Comparison of ENCODE assay signal across 1 cellular context in genomic region chr15:75452364-75452967, GRCh38.
TF ChIP-seq lines count a peak whose summit lies in the region.

No MANE protein-coding gene starts in this region.

TF ChIP-seq in HepG2, 621 proteins besides CTCF, POLR2A, EP300 and RAD21 (continued from another document and continues in another):
- TF ChIP-seq, protein P1, sequence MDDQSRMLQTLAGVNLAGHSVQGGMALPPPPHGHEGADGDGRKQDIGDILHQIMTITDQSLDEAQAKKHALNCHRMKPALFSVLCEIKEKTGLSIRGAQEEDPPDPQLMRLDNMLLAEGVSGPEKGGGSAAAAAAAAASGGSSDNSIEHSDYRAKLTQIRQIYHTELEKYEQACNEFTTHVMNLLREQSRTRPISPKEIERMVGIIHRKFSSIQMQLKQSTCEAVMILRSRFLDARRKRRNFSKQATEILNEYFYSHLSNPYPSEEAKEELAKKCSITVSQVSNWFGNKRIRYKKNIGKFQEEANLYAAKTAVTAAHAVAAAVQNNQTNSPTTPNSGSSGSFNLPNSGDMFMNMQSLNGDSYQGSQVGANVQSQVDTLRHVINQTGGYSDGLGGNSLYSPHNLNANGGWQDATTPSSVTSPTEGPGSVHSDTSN (CRISPR knock-in tag; IDR thresholded peaks at IDR 0.05; ENCODE audit: borderline replicate concordance), result no peak
- TF ChIP-seq, protein P2, sequence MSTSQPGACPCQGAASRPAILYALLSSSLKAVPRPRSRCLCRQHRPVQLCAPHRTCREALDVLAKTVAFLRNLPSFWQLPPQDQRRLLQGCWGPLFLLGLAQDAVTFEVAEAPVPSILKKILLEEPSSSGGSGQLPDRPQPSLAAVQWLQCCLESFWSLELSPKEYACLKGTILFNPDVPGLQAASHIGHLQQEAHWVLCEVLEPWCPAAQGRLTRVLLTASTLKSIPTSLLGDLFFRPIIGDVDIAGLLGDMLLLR (CRISPR knock-in tag; IDR thresholded peaks at IDR 0.05), result no peak
- TF ChIP-seq FOXO1 (CRISPR knock-in tag; IDR thresholded peaks at IDR 0.05), result no peak
- TF ChIP-seq ZNF441 (CRISPR knock-in tag; IDR thresholded peaks at IDR 0.05; ENCODE audit: borderline replicate concordance), result no peak
- TF ChIP-seq ZBTB26 (CRISPR knock-in tag; IDR thresholded peaks at IDR 0.05; ENCODE audit: borderline replicate concordance), result no peak
- TF ChIP-seq ZNF24 (IDR thresholded peaks at IDR 0.05), result no peak
- TF ChIP-seq ZSCAN30 (CRISPR knock-in tag; IDR thresholded peaks at IDR 0.05), result no peak
- no peak for TF ChIP-seq SNAPC2 (CRISPR knock-in tag; IDR thresholded peaks at IDR 0.05)
- TF ChIP-seq SRY (CRISPR knock-in tag; IDR thresholded peaks at IDR 0.05), result no peak
- no peak for TF ChIP-seq ZNF362 (CRISPR knock-in tag; IDR thresholded peaks at IDR 0.05; ENCODE audit: borderline replicate concordance)
- TF ChIP-seq HOXA5 (CRISPR knock-in tag; IDR thresholded peaks at IDR 0.05), result no peak
- no peak for TF ChIP-seq ZNF850 (CRISPR knock-in tag; conservative IDR thresholded peaks at IDR 0.05)
- TF ChIP-seq ZNF484 (CRISPR knock-in tag; IDR thresholded peaks at IDR 0.05; ENCODE audit: borderline replicate concordance, low read depth), result no peak
- TF ChIP-seq ZNF18 (CRISPR knock-in tag; IDR thresholded peaks at IDR 0.05; ENCODE audit: insufficient replicate concordance), result no peak
- TF ChIP-seq ATF7-NPFF (CRISPR knock-in tag; IDR thresholded peaks at IDR 0.05; ENCODE audit: low read depth), result no peak
- TF ChIP-seq ZNF230 (CRISPR knock-in tag; IDR thresholded peaks at IDR 0.05), result no peak
- no peak; the same call in 1 of the 2 replicates for TF ChIP-seq ERF (CRISPR knock-in tag; IDR thresholded peaks at IDR 0.05)
- no peak for TF ChIP-seq ZNF431 (CRISPR knock-in tag; IDR thresholded peaks at IDR 0.05; ENCODE audit: borderline replicate concordance, low read depth)
- TF ChIP-seq, protein P3, sequence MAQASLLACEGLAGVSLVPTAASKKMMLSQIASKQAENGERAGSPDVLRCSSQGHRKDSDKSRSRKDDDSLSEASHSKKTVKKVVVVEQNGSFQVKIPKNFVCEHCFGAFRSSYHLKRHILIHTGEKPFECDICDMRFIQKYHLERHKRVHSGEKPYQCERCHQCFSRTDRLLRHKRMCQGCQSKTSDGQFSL (CRISPR knock-in tag; IDR thresholded peaks at IDR 0.05), result no peak
- TF ChIP-seq ZNF282 (IDR thresholded peaks at IDR 0.05; ENCODE audit: partially characterized antibody), result no peak
- TF ChIP-seq HNF4G (IDR thresholded peaks at IDR 0.05; ENCODE audit: borderline replicate concordance, low read depth, low read length), result no peak
- no peak for TF ChIP-seq HNF4G (CRISPR knock-in tag; IDR thresholded peaks at IDR 0.05; ENCODE audit: borderline replicate concordance, low read depth)
- TF ChIP-seq ETV5 (CRISPR knock-in tag; IDR thresholded peaks at IDR 0.05; ENCODE audit: borderline replicate concordance), result peak; percentile 20
- TF ChIP-seq TEF (CRISPR knock-in tag; IDR thresholded peaks at IDR 0.05), result no peak
- TF ChIP-seq ZSCAN25 (CRISPR knock-in tag; IDR thresholded peaks at IDR 0.05), result peak; percentile 61
- 0 out of 2 replicates have a peak, but pooled peaks have one; percentile 64 for TF ChIP-seq ZFP36L1 (CRISPR knock-in tag; IDR thresholded peaks at IDR 0.05)
- no peak for TF ChIP-seq ELF3 (CRISPR knock-in tag; IDR thresholded peaks at IDR 0.05)
- no peak for TF ChIP-seq CBFB (CRISPR knock-in tag; IDR thresholded peaks at IDR 0.05)
- TF ChIP-seq ZNF367 (CRISPR knock-in tag; IDR thresholded peaks at IDR 0.05; ENCODE audit: borderline replicate concordance), result no peak
- TF ChIP-seq, protein P4, sequence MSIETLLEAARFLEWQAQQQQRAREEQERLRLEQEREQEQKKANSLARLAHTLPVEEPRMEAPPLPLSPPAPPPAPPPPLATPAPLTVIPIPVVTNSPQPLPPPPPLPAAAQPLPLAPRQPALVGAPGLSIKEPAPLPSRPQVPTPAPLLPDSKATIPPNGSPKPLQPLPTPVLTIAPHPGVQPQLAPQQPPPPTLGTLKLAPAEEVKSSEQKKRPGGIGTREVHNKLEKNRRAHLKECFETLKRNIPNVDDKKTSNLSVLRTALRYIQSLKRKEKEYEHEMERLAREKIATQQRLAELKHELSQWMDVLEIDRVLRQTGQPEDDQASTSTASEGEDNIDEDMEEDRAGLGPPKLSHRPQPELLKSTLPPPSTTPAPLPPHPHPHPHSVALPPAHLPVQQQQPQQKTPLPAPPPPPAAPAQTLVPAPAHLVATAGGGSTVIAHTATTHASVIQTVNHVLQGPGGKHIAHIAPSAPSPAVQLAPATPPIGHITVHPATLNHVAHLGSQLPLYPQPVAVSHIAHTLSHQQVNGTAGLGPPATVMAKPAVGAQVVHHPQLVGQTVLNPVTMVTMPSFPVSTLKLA (IDR thresholded peaks at IDR 0.05), result no peak
- 0 out of 2 replicates have a peak, but pooled peaks have one; percentile 17 for TF ChIP-seq ZNF235 (CRISPR knock-in tag; IDR thresholded peaks at IDR 0.05; ENCODE audit: borderline replicate concordance)
- no peak for TF ChIP-seq ZNF879 (CRISPR knock-in tag; IDR thresholded peaks at IDR 0.05)
- TF ChIP-seq MXD4 (CRISPR knock-in tag; IDR thresholded peaks at IDR 0.05), result no peak
- TF ChIP-seq, protein P5, sequence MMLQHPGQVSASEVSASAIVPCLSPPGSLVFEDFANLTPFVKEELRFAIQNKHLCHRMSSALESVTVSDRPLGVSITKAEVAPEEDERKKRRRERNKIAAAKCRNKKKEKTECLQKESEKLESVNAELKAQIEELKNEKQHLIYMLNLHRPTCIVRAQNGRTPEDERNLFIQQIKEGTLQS (CRISPR knock-in tag; IDR thresholded peaks at IDR 0.05), result no peak
- TF ChIP-seq CBX1 (IDR thresholded peaks at IDR 0.05; ENCODE audit: low read depth), result no peak
- 0 out of 2 replicates have a peak, but pooled peaks have one; percentile 14 for TF ChIP-seq AHDC1 (CRISPR knock-in tag; IDR thresholded peaks at IDR 0.05; ENCODE audit: borderline replicate concordance)
- TF ChIP-seq ZNF543 (CRISPR knock-in tag; IDR thresholded peaks at IDR 0.05), result no peak
- no peak for TF ChIP-seq RARG (CRISPR knock-in tag; IDR thresholded peaks at IDR 0.05; ENCODE audit: low read depth)
- no peak for TF ChIP-seq ZNF552 (CRISPR knock-in tag; IDR thresholded peaks at IDR 0.05; ENCODE audit: borderline replicate concordance)
- TF ChIP-seq, protein P6, sequence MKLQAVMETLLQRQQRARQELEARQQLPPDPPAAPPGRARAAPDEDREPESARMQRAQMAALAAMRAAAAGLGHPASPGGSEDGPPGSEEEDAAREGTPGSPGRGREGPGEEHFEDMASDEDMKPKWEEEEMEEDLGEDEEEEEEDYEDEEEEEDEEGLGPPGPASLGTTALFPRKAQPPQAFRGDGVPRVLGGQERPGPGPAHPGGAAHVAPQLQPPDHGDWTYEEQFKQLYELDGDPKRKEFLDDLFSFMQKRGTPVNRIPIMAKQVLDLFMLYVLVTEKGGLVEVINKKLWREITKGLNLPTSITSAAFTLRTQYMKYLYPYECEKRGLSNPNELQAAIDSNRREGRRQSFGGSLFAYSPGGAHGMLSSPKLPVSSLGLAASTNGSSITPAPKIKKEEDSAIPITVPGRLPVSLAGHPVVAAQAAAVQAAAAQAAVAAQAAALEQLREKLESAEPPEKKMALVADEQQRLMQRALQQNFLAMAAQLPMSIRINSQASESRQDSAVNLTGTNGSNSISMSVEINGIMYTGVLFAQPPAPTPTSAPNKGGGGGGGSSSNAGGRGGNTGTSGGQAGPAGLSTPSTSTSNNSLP (IDR thresholded peaks at IDR 0.05; ENCODE audit: low read depth, low read length), result no peak
- no peak for TF ChIP-seq ZFYVE20 (CRISPR knock-in tag; IDR thresholded peaks at IDR 0.05; ENCODE audit: borderline replicate concordance, low read depth)
- no peak for TF ChIP-seq MYNN (CRISPR knock-in tag; IDR thresholded peaks at IDR 0.05; ENCODE audit: low read depth)
- TF ChIP-seq KDM3A (CRISPR knock-in tag; IDR thresholded peaks at IDR 0.05; ENCODE audit: low read depth), result no peak
- TF ChIP-seq ZNF253 (CRISPR knock-in tag; IDR thresholded peaks at IDR 0.05; ENCODE audit: borderline replicate concordance), result no peak
- TF ChIP-seq ZNF816 (CRISPR knock-in tag; IDR thresholded peaks at IDR 0.05; ENCODE audit: borderline replicate concordance), result no peak
- TF ChIP-seq ATM (IDR thresholded peaks at IDR 0.05; ENCODE audit: borderline replicate concordance), result no peak
- TF ChIP-seq HOXD1 (CRISPR knock-in tag; IDR thresholded peaks at IDR 0.05), result no peak
- TF ChIP-seq PBX2 (CRISPR knock-in tag; IDR thresholded peaks at IDR 0.05), result no peak
- TF ChIP-seq ZNF703 (CRISPR knock-in tag; IDR thresholded peaks at IDR 0.05; ENCODE audit: borderline replicate concordance), result no peak
- TF ChIP-seq HNRNPK (IDR thresholded peaks at IDR 0.05; ENCODE audit: low read depth, low read length, poor library complexity, severe bottlenecking), result no peak
